Comparison of ENCODE assay signal across 7 cellular contexts in the genomic region with DNA sequence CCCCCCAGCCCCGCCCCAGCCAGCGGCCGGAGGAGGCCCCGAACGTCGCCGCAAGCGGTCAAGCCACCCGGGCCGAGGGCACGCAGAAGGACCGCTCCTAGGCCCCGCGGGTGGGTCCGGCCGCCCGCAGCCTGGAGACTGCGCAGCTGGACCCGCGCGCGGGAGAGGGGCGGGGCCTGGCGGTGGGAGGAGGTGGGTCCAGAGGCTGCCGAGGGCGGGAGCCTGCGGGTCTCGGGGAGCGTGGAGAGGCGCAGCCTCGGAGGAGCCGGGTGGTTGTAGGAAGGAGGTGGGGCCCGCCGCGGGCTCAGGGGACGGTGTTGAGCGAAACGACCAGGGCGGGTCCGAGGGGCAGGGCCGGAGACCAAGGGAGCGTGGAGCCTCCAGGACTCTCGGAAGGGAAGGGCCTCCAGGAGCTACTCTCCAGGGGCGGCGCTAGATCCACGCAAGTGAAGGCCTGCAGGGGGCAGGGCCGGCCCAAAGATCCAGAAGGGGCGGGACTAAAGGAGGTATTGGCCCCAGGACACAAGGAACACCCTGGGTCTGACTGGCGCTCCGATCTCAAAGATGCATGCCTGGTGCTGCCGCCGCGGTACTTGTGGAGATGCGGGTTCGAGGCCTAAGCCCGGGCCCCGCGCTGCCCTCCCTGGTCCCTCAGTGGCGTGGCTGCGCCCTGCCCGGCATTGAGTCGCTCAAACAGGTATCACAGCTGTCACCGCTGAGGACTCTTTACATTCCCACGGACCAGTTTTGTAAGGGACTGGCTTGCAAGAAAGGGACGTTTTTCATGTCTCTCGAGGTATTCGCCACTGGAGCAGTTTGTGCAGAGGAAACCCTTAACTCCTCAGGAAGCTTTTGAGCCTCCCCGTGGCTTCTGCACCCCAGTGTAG. TPM values are rescaled to one million over a fixed set of nuclear protein-coding genes. Genes with fewer than 3 reads are reported as not detected.
DNase-seq lines count a peak whose midpoint lies in the region; ATAC-seq, FAIRE-seq and TF ChIP-seq lines count a peak whose summit lies in the region.

No MANE protein-coding gene starts in this region.

- H3K4me1 Mint-ChIP-seq in MCF 10A (ENCODE audit: insufficient read depth, unreplicated experiment): peaks cover 7% of the 10 kb centered on the region

- H3K36me3 ChIP-seq in small intestine (ENCODE audit: control insufficient read depth in 2 of 2, insufficient read depth in 2 of 2, low read length in 2 of 2): peaks cover 0 to 4% of the 10 kb centered on the region in 2 donors

- H3K9me3 ChIP-seq in small intestine (ENCODE audit: control insufficient read depth, low read depth): no peaks in the 10 kb centered on the region

- intact Hi-C loops in MCF 10A (cut with micrococcal nuclease): loop anchor here (1.0 to 2.0 kb wide), 3 partner anchors 23 to 37 kb away; no protein-coding TSS in a partner anchor

- FAIRE-seq in small intestine (lab: Jason Lieb, UNC): no peak

- H3K9me3 Mint-ChIP-seq in MCF 10A (ENCODE audit: unreplicated experiment): peaks cover 21% of the 10 kb centered on the region

- H3K27me3 ChIP-seq in small intestine (ENCODE audit: control insufficient read depth in 2 of 2, insufficient read depth in 2 of 2, low read length in 2 of 2): no peaks in the 10 kb centered on the region

- CTCF ChIA-PET in MCF 10A (lab: Yijun Ruan, JAX): interaction anchor here (0.6 to 2.1 kb wide), 8 partner anchors 11 to 261 kb away, joined by 3 to 9 read pairs (median 4); no protein-coding TSS in a partner anchor

- peak; percentile 84 for ATAC-seq in GM18502 (IDR thresholded peaks at IDR 0.05; ENCODE audit: poor library complexity, unreplicated experiment)
- peak; percentile 66 for ATAC-seq in HG02943 (IDR thresholded peaks at IDR 0.05; ENCODE audit: low read depth, unreplicated experiment)

- DNase-seq in NCI-H2081 (lab: John Stamatoyannopoulos, UW) (peak; percentile 78), UCSD-AML1 (lab: John Stamatoyannopoulos, UW; ENCODE audit: unreplicated experiment) (peak; percentile 87), MCF 10A (ENCODE audit: unreplicated experiment) (peak; percentile 83), iPS-NIHi7 (ENCODE audit: extremely low spot score) (peak; percentile 59), small intestine (peak; percentile 92)

- TF ChIP-seq CTCF in MCF 10A (IDR thresholded peaks at IDR 0.05; ENCODE audit: unreplicated experiment): peak; percentile 29

- H3K4me3 ChIP-seq in small intestine (ENCODE audit: low read depth in 1 of 2, low read length in 2 of 2): peak overlapping the region; percentile 41 to 65

- no TSS peak for BruUV-seq in MCF 10A (replicated peaks; lab: Mats Ljungman, UMichigan)

- H3K27ac ChIP-seq in small intestine (ENCODE audit: low read depth in 1 of 2, low read length in 1 of 2): peak overlapping the region; percentile 65 to 77

- peak overlapping the region; percentile 72 for H3K4me3 Mint-ChIP-seq in MCF 10A (ENCODE audit: unreplicated experiment)

- H3K36me3 Mint-ChIP-seq in MCF 10A (ENCODE audit: insufficient read depth, unreplicated experiment): peaks cover 5% of the 10 kb centered on the region

- POLR2A ChIA-PET in MCF 10A (lab: Yijun Ruan, JAX): interaction anchor here (0.7 to 2.4 kb wide), 17 partner anchors 11 to 352 kb away, joined by 3 to 14 read pairs (median 4); partner anchors contain the start of genes HDAC6, OTUD5, PIM2 and SLC35A2

- WGBS in small intestine, 3 donors: 2 to 43% (median 12%) methylated on average over 38 to 68 of the region's 68 CpGs

- peaks cover 0 to 5% of the 10 kb centered on the region in 2 donors for H3K4me1 ChIP-seq in small intestine (ENCODE audit: control insufficient read depth in 2 of 2, insufficient read depth in 1 of 2, low read depth in 1 of 2, low read length in 1 of 2)

- H3K27me3 Mint-ChIP-seq in MCF 10A (ENCODE audit: insufficient read depth, unreplicated experiment): no peaks in the 10 kb centered on the region

- H3K27ac Mint-ChIP-seq in MCF 10A (ENCODE audit: low read depth, unreplicated experiment): no peak overlapping the region

RNA-seq across cellular contexts. Expression of gene TIMM17B, which starts 5.9 kb away (rescaled TPM):
- 70.6 and 73.7 TPM in 2 replicates for total RNA-seq in MCF 10A (2022)
- 10 to 100 TPM; 65.5 to 72.5 (median 66.7) TPM for polyA plus RNA-seq in small intestine

RNA-seq across cellular contexts. Expression of gene PQBP1, which starts 6.1 kb away (rescaled TPM):
- total RNA-seq in MCF 10A (2022): 126 and 150 TPM in 2 replicates
- 100 to 1,000 TPM in 2 of 3 donors, 10 to 100 TPM in 1; 77.8 to 186 (median 125) TPM for polyA plus RNA-seq in small intestine

RNA-seq across cellular contexts. Expression of gene SLC35A2, which starts 19.8 kb away (rescaled TPM):
- 38.6 and 43.5 TPM in 2 replicates for total RNA-seq in MCF 10A (2022)
- 10 to 100 TPM in 1 of 3 donors, 1 to 10 TPM in 2; 8.1 to 31.5 (median 9.7) TPM for polyA plus RNA-seq in small intestine

RNA-seq across cellular contexts. Expression of gene PIM2, which starts 27.2 kb away (rescaled TPM):
- total RNA-seq in MCF 10A (2022): 8.0 and 9.2 TPM in 2 replicates
- 10 to 100 TPM in 2 of 3 donors, 1 to 10 TPM in 1; 2.9 to 35.1 (median 10.1) TPM for polyA plus RNA-seq in small intestine

RNA-seq across cellular contexts. Expression of gene PCSK1N, which starts 56.2 kb away (rescaled TPM):
- 5.0 and 6.3 TPM in 2 replicates for total RNA-seq in MCF 10A (2022)
- 10 to 100 TPM in 1 of 3 donors, 1 to 10 TPM in 1, under 1 TPM in 1; 0.67 to 18.9 (median 8.1) TPM for polyA plus RNA-seq in small intestine

Comparison
In these comparisons a context has a peak if more than half of its experiments do, and no peak if none do; other contexts are left out.
1. Peak in every context shown above with its lines: DNase-seq, ATAC-seq, H3K4me3 ChIP-seq and H3K27ac ChIP-seq.